In the genomic region with DNA sequence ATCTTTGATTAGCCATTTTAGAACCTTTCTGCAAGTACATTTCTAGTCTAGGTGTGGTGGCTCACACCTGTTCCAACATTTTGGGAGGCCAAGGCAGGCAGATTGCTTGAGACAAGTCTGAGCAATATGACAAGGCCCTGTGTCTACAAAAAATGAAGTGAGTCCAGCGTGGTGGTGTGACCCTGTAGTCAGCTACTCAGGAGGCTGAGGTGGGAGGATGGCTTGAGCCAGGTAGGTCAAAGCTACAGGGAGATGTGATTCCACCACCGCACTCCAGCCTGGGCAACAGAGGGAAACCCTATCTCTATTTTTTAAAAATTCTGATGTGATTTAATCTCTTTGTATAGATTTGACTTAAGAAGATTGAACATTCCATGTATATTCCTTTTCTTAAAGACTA, we compare ENCODE assay signal across 29 cellular contexts.
"Had no signal": no experiment of that assay in that cellular context is flagged by ENCODE, and none has a peak within 500 bp of the region (broad histone marks: within the 10 kb centered on the region; RNA-seq: fewer than 3 reads in every experiment).

No MANE protein-coding gene starts in this region.

- H3K27me3 Mint-ChIP-seq: stimulated activated naive CD8-positive, alpha-beta T cell treated with anti-CD3 and anti-CD28 coated beads, Interleukin-15, amount 100 ng/mL, for 72 hours had no signal

- H3K36me3 Mint-ChIP-seq: natural killer cell; neural progenitor cell; stimulated activated memory B cell treated with anti-CD40 and anti-IgM and Interleukin-4, amounts not matched to agents 10 μg/mL and 1 μg/mL and 100 μg/mL, for 72 hours; type B pancreatic cell had no signal

- H3K9me3 ChIP-seq: ovary, psoas muscle, suprapubic skin, testis, upper lobe of right lung, uterus had no signal

- H3K4me1 Mint-ChIP-seq: nephron, neural progenitor cell had no signal

- H3K36me3 ChIP-seq: neural progenitor cell, ovary, right lobe of liver, sigmoid colon, suprapubic skin, tibial artery, transverse colon, upper lobe of right lung, uterus had no signal

- H3K9me3 Mint-ChIP-seq: natural killer cell; stimulated activated memory B cell treated with anti-CD40 and anti-IgM and Interleukin-4, amounts not matched to agents 10 μg/mL and 1 μg/mL and 100 μg/mL, for 72 hours; stimulated activated naive CD8-positive, alpha-beta T cell treated with anti-CD3 and anti-CD28 coated beads, Interleukin-15, amount 100 ng/mL, for 72 hours; type B pancreatic cell had no signal

- ATAC-seq: natural killer cell; psoas muscle; right cardiac atrium; right lobe of liver; stimulated activated memory B cell treated with anti-CD40 and anti-IgM and Interleukin-4, amounts not matched to agents 10 μg/mL and 1 μg/mL and 100 μg/mL, for 72 hours; stimulated activated naive CD8-positive, alpha-beta T cell treated with anti-CD3 and anti-CD28 coated beads, Interleukin-15, amount 100 ng/mL, for 72 hours; stimulated activated naive CD8-positive, alpha-beta T cell treated with anti-CD3 and anti-CD28 coated beads, Interleukin-15, Interleukin-2, amounts not matched to agents 100 U/mL and 50 U/mL, for 24 hours; upper lobe of right lung had no signal

- H3K27ac ChIP-seq: neural progenitor cell, ovary, parathyroid adenoma, psoas muscle, right lobe of liver, sigmoid colon, suprapubic skin, testis, tibial artery, transverse colon, upper lobe of right lung, uterus had no signal

- H3K4me3 Mint-ChIP-seq: natural killer cell; nephron; neural progenitor cell; stimulated activated memory B cell treated with anti-CD40 and anti-IgM and Interleukin-4, amounts not matched to agents 10 μg/mL and 1 μg/mL and 100 μg/mL, for 72 hours; stimulated activated naive CD8-positive, alpha-beta T cell treated with anti-CD3 and anti-CD28 coated beads, Interleukin-15, amount 100 ng/mL, for 72 hours; type B pancreatic cell had no signal

- H3K4me3 ChIP-seq: neural progenitor cell, ovary, psoas muscle, right lobe of liver, sigmoid colon, suprapubic skin, testis, tibial artery, transverse colon, upper lobe of right lung, uterus had no signal

- H3K4me2 ChIP-seq: neural progenitor cell had no signal

- H3K27ac Mint-ChIP-seq: natural killer cell; nephron; neural progenitor cell; progenitor cell of endocrine pancreas; stimulated activated memory B cell treated with anti-CD40 and anti-IgM and Interleukin-4, amounts not matched to agents 10 μg/mL and 1 μg/mL and 100 μg/mL, for 72 hours; stimulated activated naive CD8-positive, alpha-beta T cell treated with anti-CD3 and anti-CD28 coated beads, Interleukin-15, amount 100 ng/mL, for 72 hours; type B pancreatic cell had no signal

- H2AFZ ChIP-seq: neural progenitor cell, parathyroid adenoma had no signal

- H3K27me3 ChIP-seq: neural progenitor cell, ovary, right lobe of liver, sigmoid colon, suprapubic skin, testis, tibial artery, transverse colon, upper lobe of right lung, uterus had no signal

- H3K4me1 ChIP-seq: neural progenitor cell, parathyroid adenoma, right lobe of liver, sigmoid colon, suprapubic skin, testis, tibial artery, transverse colon, upper lobe of right lung, uterus had no signal

- H3K79me2 ChIP-seq: parathyroid adenoma had no signal

- FAIRE-seq: small intestine had no signal

- H3K9ac ChIP-seq: neural progenitor cell, parathyroid adenoma had no signal

- DNase-seq: natural killer cell; occipital lobe; ovary; posterior cingulate gyrus; psoas muscle; right cardiac atrium; right lobe of liver; sigmoid colon; small intestine; stimulated activated CD4-positive, alpha-beta T cell treated with anti-CD3 and anti-CD28 coated beads, Interleukin-15, amount 100 ng/mL, for 24 hours; stimulated activated CD4-positive, alpha-beta T cell treated with anti-CD3 and anti-CD28 coated beads, Interleukin-2, amount 100 ng/mL, for 24 hours; stimulated activated CD4-positive, alpha-beta T cell treated with anti-CD3 and anti-CD28 coated beads, Interleukin-2, amount 100 ng/mL, for 48 hours; stimulated activated CD4-positive, alpha-beta T cell treated with anti-CD3 and anti-CD28 coated beads, Interleukin-4, amount 100 ng/mL, for 24 hours; stimulated activated naive CD4-positive, alpha-beta T cell; stimulated activated naive CD8-positive, alpha-beta T cell treated with anti-CD3 and anti-CD28 coated beads, Interleukin-15, amount 100 ng/mL, for 72 hours; stimulated activated naive CD8-positive, alpha-beta T cell treated with anti-CD3 and anti-CD28 coated beads, Interleukin-15, Interleukin-2, amounts not matched to agents 100 U/mL and 50 U/mL, for 24 hours; substantia nigra; testis; tibial artery; transverse colon; upper lobe of right lung; uterus had no signal
